8 cellular contexts compared by ENCODE assay signal in the genomic region with DNA sequence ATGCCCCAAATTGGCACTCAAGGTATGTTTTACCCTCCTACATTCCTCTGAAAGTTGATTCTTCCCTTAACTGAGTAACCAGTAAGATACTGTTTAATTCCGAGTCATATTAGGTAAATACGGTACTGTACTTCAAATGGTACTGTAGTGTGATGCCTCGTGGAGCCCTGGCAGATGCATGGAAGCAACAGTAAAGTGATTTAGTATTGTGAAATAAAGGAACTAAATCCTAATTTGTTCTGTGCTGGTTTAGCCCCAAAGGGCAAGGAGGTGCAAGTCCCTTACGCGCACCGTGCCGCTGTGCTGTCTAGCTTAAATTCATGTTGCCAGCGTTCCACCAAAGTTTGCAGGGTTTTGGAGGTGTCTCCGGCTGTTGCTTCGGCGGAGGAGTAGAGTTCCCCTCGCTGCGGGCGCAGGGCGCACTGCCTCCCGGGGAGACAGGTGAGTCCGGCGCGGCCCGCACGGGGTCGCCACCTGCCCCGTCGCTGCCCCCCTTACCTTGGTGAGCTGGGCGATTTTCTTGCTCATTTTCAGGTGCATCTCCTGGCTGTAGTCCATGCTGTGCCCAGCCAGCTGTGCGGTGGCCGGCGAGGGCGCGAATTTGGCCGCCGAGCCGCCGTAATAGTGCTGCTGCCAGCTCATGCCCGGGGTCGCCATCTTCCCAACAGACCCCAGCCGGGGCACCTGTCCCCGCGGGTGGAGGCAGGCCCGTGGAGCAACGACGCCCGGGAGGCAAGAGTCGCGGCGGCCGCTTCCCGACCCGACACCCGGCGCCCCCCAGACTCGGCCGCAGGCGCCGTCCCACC. TPM values are rescaled to one million over a fixed set of nuclear protein-coding genes. Genes with fewer than 3 reads are reported as not detected.
DNase-seq lines count a peak whose midpoint lies in the region; TF ChIP-seq lines count a peak whose summit lies in the region.

No MANE protein-coding gene starts in this region.

- H2BK12ac ChIP-seq in mesenchymal stem cell (ENCODE audit: low read length in 2 of 2), result no peak overlapping the region

- H3K27ac Mint-ChIP-seq in HFFc6, result no peak overlapping the region

- no peak overlapping the region for H4K8ac ChIP-seq in mesenchymal stem cell (ENCODE audit: low read length)

- peak overlapping the region; percentile 77 for H3K4me3 ChIP-seq in ectodermal cell (ENCODE audit: insufficient read depth, low read depth, low read length)
- H3K4me3 ChIP-seq in mesenchymal stem cell (ENCODE audit: insufficient read depth in 1 of 2, low read depth in 1 of 2, low read length in 2 of 2), result peak overlapping the region; percentile 65 to 95

- peaks cover 23% of the 10 kb centered on the region for H3K27me3 Mint-ChIP-seq in HFFc6 (ENCODE audit: insufficient read depth)

- 0 out of 2 replicates have a peak, but pooled peaks cover under 1% of the 10 kb centered on the region for H3K36me3 Mint-ChIP-seq in HFFc6 (ENCODE audit: low read depth)

- H3K14ac ChIP-seq in mesenchymal stem cell (ENCODE audit: low read length in 2 of 2), result no peak overlapping the region

- H3K23ac ChIP-seq in mesenchymal stem cell (ENCODE audit: low read length in 2 of 2), result peak overlapping the region in 1 of 2 experiments; percentile 86

- peaks cover 3% of the 10 kb centered on the region for H3K9me3 Mint-ChIP-seq in HFFc6

- H3K79me1 ChIP-seq in mesenchymal stem cell (replicated peaks; ENCODE audit: low read length, poor library complexity, severe bottlenecking), result no peaks in the 10 kb centered on the region

- no peak overlapping the region for H2BK15ac ChIP-seq in mesenchymal stem cell (ENCODE audit: low read depth, poor library complexity, severe bottlenecking)

- H3K27me3 ChIP-seq in ectodermal cell (ENCODE audit: control insufficient read depth, insufficient read depth, low read length, poor library complexity, severe bottlenecking) (peaks cover 26% of the 10 kb centered on the region), mesenchymal stem cell (ENCODE audit: control insufficient read depth in 1 of 2, insufficient read depth in 1 of 2, low read length in 2 of 2) (peaks cover 0 to 6% of the 10 kb centered on the region in 2 experiments)

- no peak overlapping the region for H3K18ac ChIP-seq in mesenchymal stem cell (ENCODE audit: low read depth in 1 of 2, low read length in 2 of 2)

- H2BK5ac ChIP-seq in mesenchymal stem cell (ENCODE audit: low read depth, low read length, poor library complexity, severe bottlenecking), result no peak overlapping the region

- 5% methylated on average over 55 of the region's 55 CpGs for WGBS in ectodermal cell, 2 experiments
- WGBS in mesenchymal stem cell, result 9% methylated on average over 50 of the region's 55 CpGs

- H3K4me1 Mint-ChIP-seq in HFFc6 (ENCODE audit: low read depth), result peaks cover 15% of the 10 kb centered on the region

- DNase-seq in HFFc6 (no peak), NCI-H2029 (lab: John Stamatoyannopoulos, UW) (peak; percentile 56), mesenchymal stem cell (peak; percentile 9), COLO829 (ENCODE audit: low spot score) (no peak)
- peak; percentile 44 for DNase-seq in activated CD4-positive, alpha-beta T cell treated with anti-CD3 and anti-CD28 coated beads, Interleukin-2, amount 50 U/mL, for 4 hours
- DNase-seq in stimulated activated CD8-positive, alpha-beta memory T cell treated with anti-CD3 and anti-CD28 coated beads, Interleukin-7, amount 100 ng/mL, for 48 hours (ENCODE audit: extremely low read depth in 1 of 2, low read depth in 1 of 2), result peak; percentile 8 to 18

- TF ChIP-seq CTCF in GM12872 (IDR thresholded peaks at IDR 0.05; ENCODE audit: insufficient read depth, low read depth, low read length) (peak; percentile 30; the same call in 1 of the 3 replicates), HFFc6 (IDR thresholded peaks at IDR 0.05) (no peak)

- no peak overlapping the region for H2BK120ac ChIP-seq in mesenchymal stem cell (ENCODE audit: low read depth, low read length)

- no peak overlapping the region for H2AK5ac ChIP-seq in mesenchymal stem cell (ENCODE audit: low read length, severe bottlenecking)

- no peak overlapping the region for H3K27ac ChIP-seq in ectodermal cell (ENCODE audit: insufficient read depth, low read depth, low read length, poor library complexity, severe bottlenecking)
- no peak overlapping the region for H3K27ac ChIP-seq in mesenchymal stem cell (ENCODE audit: low read length, poor library complexity, severe bottlenecking)

- no peak overlapping the region for H3K4ac ChIP-seq in mesenchymal stem cell (ENCODE audit: low read depth in 1 of 2, low read length in 2 of 2)

- H2AFZ ChIP-seq in mesenchymal stem cell (ENCODE audit: low read depth, low read length), result peak overlapping the region; percentile 29

- H3K9ac ChIP-seq in mesenchymal stem cell (ENCODE audit: low read length), result peak overlapping the region; percentile 59

- peak overlapping the region; percentile 41 for H3K4me3 Mint-ChIP-seq in HFFc6

- H3K4me2 ChIP-seq in mesenchymal stem cell (ENCODE audit: low read length, poor library complexity, severe bottlenecking), result peak overlapping the region; percentile 100

- peak overlapping the region; percentile 62 for H4K91ac ChIP-seq in mesenchymal stem cell (ENCODE audit: low read length)

- H3K9me3 ChIP-seq in ectodermal cell (ENCODE audit: control insufficient read depth, low read length) (no peaks in the 10 kb centered on the region), mesenchymal stem cell (ENCODE audit: control insufficient read depth, low read length) (no peaks in the 10 kb centered on the region)

- H3K36me3 ChIP-seq in ectodermal cell (ENCODE audit: control insufficient read depth, insufficient read depth, low read length) (no peaks in the 10 kb centered on the region), mesenchymal stem cell (ENCODE audit: control insufficient read depth in 1 of 2, insufficient read depth in 2 of 2, low read depth in 1 of 2, low read length in 2 of 2) (no peaks in the 10 kb centered on the region)

- peaks cover 5% of the 10 kb centered on the region for H3K4me1 ChIP-seq in ectodermal cell (ENCODE audit: control insufficient read depth, insufficient read depth, low read length)
- H3K4me1 ChIP-seq in mesenchymal stem cell (ENCODE audit: control insufficient read depth, insufficient read depth, low read depth, low read length), result peaks cover 9% of the 10 kb centered on the region

RNA-seq across cellular contexts. Expression of gene FAM184A, which starts 0.6 kb away (rescaled TPM):
- not detected for total RNA-seq in HFFc6 (2021; fragmentation: NEBNext Ultra II Directional; extraction: Animal tissue kit (Norgen Biotek cat#: 25700))
- 14.5 TPM for polyA plus RNA-seq in ectodermal cell (2013, experiment 1 of 4)
- polyA plus RNA-seq in ectodermal cell (2013, experiment 2 of 4), result 19.4 TPM
- 14.9 TPM for polyA plus RNA-seq in ectodermal cell (2013, experiment 3 of 4)
- 15.4 TPM for polyA plus RNA-seq in ectodermal cell (2013, experiment 4 of 4)
- 0.22 TPM for polyA plus RNA-seq in mesenchymal stem cell (2013, experiment 1 of 2)
- polyA plus RNA-seq in mesenchymal stem cell (2013, experiment 2 of 2), result 0.19 TPM

Comparison
In these comparisons a context has a peak if more than half of its experiments do, and no peak if none do; other contexts are left out.
1. DNase-seq: peak in NCI-H2029 (single experiment), activated CD4-positive, alpha-beta T cell treated with anti-CD3 and anti-CD28 coated beads, Interleukin-2, amount 50 U/mL, for 4 hours (2 of 2), mesenchymal stem cell (single experiment) and stimulated activated CD8-positive, alpha-beta memory T cell treated with anti-CD3 and anti-CD28 coated beads, Interleukin-7, amount 100 ng/mL, for 48 hours (2 of 2); none in HFFc6 (single experiment) and COLO829 (single experiment).